1 cellular context compared by ENCODE assay signal in the genomic region with DNA sequence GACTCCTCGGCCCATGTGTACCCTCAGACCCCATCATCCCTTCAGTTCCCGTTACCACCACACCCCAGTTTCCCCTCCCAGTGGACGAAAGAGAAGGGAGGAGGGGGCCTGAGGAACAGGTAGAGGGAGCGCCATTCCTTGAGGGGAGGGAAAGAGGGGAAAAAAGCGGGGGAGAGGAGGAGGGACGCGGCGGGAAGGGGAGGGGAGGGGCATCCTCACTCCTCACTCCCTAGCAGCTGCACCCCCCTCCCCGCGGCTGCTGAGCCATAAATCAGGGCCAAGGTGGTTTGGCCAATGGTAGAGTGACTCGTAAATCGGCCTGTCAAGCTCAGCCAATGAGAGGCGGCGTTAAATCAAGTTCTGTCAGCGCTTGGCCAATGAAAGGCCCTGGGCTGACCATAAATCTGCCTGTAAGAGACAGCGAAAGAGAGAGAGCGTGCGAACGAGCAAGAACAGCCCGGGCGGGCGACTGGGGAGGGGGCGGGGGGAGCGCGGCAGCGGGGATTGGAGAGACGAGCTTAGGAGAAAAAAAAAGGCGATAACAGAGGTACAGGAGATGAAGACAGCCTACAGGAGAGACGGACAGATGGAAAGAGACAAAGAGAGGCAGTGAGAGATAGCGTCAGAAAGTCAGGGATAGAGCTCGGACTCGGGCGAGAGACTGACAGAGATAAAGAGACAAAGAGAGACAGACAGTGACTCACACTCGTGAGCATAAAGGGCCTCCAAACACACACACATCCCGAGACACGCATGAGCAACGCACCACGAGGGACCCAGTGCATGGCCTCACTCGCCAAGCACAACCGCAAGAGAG.
TF ChIP-seq lines count a peak whose summit lies in the region.

No MANE protein-coding gene starts in this region.

TF ChIP-seq in K562, 482 proteins besides CTCF, POLR2A, EP300 and RAD21 (continued from another document and continues in another):
- TF ChIP-seq, protein P1, sequence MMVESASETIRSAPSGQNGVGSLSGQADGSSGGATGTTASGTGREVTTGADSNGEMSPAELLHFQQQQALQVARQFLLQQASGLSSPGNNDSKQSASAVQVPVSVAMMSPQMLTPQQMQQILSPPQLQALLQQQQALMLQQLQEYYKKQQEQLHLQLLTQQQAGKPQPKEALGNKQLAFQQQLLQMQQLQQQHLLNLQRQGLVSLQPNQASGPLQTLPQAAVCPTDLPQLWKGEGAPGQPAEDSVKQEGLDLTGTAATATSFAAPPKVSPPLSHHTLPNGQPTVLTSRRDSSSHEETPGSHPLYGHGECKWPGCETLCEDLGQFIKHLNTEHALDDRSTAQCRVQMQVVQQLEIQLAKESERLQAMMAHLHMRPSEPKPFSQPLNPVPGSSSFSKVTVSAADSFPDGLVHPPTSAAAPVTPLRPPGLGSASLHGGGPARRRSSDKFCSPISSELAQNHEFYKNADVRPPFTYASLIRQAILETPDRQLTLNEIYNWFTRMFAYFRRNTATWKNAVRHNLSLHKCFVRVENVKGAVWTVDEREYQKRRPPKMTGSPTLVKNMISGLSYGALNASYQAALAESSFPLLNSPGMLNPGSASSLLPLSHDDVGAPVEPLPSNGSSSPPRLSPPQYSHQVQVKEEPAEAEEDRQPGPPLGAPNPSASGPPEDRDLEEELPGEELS (CRISPR knock-in tag; IDR thresholded peaks at IDR 0.05; ENCODE audit: borderline replicate concordance): no peak
- TF ChIP-seq, protein P2, sequence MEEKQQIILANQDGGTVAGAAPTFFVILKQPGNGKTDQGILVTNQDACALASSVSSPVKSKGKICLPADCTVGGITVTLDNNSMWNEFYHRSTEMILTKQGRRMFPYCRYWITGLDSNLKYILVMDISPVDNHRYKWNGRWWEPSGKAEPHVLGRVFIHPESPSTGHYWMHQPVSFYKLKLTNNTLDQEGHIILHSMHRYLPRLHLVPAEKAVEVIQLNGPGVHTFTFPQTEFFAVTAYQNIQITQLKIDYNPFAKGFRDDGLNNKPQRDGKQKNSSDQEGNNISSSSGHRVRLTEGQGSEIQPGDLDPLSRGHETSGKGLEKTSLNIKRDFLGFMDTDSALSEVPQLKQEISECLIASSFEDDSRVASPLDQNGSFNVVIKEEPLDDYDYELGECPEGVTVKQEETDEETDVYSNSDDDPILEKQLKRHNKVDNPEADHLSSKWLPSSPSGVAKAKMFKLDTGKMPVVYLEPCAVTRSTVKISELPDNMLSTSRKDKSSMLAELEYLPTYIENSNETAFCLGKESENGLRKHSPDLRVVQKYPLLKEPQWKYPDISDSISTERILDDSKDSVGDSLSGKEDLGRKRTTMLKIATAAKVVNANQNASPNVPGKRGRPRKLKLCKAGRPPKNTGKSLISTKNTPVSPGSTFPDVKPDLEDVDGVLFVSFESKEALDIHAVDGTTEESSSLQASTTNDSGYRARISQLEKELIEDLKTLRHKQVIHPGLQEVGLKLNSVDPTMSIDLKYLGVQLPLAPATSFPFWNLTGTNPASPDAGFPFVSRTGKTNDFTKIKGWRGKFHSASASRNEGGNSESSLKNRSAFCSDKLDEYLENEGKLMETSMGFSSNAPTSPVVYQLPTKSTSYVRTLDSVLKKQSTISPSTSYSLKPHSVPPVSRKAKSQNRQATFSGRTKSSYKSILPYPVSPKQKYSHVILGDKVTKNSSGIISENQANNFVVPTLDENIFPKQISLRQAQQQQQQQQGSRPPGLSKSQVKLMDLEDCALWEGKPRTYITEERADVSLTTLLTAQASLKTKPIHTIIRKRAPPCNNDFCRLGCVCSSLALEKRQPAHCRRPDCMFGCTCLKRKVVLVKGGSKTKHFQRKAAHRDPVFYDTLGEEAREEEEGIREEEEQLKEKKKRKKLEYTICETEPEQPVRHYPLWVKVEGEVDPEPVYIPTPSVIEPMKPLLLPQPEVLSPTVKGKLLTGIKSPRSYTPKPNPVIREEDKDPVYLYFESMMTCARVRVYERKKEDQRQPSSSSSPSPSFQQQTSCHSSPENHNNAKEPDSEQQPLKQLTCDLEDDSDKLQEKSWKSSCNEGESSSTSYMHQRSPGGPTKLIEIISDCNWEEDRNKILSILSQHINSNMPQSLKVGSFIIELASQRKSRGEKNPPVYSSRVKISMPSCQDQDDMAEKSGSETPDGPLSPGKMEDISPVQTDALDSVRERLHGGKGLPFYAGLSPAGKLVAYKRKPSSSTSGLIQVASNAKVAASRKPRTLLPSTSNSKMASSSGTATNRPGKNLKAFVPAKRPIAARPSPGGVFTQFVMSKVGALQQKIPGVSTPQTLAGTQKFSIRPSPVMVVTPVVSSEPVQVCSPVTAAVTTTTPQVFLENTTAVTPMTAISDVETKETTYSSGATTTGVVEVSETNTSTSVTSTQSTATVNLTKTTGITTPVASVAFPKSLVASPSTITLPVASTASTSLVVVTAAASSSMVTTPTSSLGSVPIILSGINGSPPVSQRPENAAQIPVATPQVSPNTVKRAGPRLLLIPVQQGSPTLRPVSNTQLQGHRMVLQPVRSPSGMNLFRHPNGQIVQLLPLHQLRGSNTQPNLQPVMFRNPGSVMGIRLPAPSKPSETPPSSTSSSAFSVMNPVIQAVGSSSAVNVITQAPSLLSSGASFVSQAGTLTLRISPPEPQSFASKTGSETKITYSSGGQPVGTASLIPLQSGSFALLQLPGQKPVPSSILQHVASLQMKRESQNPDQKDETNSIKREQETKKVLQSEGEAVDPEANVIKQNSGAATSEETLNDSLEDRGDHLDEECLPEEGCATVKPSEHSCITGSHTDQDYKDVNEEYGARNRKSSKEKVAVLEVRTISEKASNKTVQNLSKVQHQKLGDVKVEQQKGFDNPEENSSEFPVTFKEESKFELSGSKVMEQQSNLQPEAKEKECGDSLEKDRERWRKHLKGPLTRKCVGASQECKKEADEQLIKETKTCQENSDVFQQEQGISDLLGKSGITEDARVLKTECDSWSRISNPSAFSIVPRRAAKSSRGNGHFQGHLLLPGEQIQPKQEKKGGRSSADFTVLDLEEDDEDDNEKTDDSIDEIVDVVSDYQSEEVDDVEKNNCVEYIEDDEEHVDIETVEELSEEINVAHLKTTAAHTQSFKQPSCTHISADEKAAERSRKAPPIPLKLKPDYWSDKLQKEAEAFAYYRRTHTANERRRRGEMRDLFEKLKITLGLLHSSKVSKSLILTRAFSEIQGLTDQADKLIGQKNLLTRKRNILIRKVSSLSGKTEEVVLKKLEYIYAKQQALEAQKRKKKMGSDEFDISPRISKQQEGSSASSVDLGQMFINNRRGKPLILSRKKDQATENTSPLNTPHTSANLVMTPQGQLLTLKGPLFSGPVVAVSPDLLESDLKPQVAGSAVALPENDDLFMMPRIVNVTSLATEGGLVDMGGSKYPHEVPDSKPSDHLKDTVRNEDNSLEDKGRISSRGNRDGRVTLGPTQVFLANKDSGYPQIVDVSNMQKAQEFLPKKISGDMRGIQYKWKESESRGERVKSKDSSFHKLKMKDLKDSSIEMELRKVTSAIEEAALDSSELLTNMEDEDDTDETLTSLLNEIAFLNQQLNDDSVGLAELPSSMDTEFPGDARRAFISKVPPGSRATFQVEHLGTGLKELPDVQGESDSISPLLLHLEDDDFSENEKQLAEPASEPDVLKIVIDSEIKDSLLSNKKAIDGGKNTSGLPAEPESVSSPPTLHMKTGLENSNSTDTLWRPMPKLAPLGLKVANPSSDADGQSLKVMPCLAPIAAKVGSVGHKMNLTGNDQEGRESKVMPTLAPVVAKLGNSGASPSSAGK (IDR thresholded peaks at IDR 0.05): peak; percentile 91; the same call in 1 of the 2 replicates
- TF ChIP-seq ILK (tag; IDR thresholded peaks at IDR 0.05; ENCODE audit: borderline replicate concordance, low read depth): no peak
- 0 out of 2 replicates have a peak, but pooled peaks have one; percentile 7 for TF ChIP-seq NR1H2 (CRISPR knock-in tag; IDR thresholded peaks at IDR 0.05)
- TF ChIP-seq TRIM28 (IDR thresholded peaks at IDR 0.05): peak; percentile 68; the same call in 1 of the 2 replicates
- TF ChIP-seq, protein P3, sequence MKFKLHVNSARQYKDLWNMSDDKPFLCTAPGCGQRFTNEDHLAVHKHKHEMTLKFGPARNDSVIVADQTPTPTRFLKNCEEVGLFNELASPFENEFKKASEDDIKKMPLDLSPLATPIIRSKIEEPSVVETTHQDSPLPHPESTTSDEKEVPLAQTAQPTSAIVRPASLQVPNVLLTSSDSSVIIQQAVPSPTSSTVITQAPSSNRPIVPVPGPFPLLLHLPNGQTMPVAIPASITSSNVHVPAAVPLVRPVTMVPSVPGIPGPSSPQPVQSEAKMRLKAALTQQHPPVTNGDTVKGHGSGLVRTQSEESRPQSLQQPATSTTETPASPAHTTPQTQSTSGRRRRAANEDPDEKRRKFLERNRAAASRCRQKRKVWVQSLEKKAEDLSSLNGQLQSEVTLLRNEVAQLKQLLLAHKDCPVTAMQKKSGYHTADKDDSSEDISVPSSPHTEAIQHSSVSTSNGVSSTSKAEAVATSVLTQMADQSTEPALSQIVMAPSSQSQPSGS (CRISPR knock-in tag; IDR thresholded peaks at IDR 0.05): 0 out of 2 replicates have a peak, but pooled peaks have one; percentile 28
- no peak for TF ChIP-seq NFXL1 (CRISPR knock-in tag; IDR thresholded peaks at IDR 0.05)
- no peak; a peak in 1 of 4 replicates for TF ChIP-seq ETV6 (IDR thresholded peaks at IDR 0.05; ENCODE audit: borderline replicate concordance in 1 of 2, low read depth in 2 of 2, low read length in 1 of 2)
- no peak for TF ChIP-seq ETV6 (CRISPR knock-in tag; IDR thresholded peaks at IDR 0.05; ENCODE audit: borderline replicate concordance)
- TF ChIP-seq POLR2AphosphoS2 (IDR thresholded peaks at IDR 0.05; ENCODE audit: low read length): no peak
- peak; percentile 88 for TF ChIP-seq XRCC5 (IDR thresholded peaks at IDR 0.05; ENCODE audit: low read depth, low read length)
- no peak; the same call in 1 of the 2 replicates for TF ChIP-seq ZNF175 (CRISPR knock-in tag; IDR thresholded peaks at IDR 0.05; ENCODE audit: low read depth)
- peak; percentile 50; the same call in 1 of the 2 replicates for TF ChIP-seq NFIC (IDR thresholded peaks at IDR 0.05)
- TF ChIP-seq MTA1 (IDR thresholded peaks at IDR 0.05; ENCODE audit: borderline replicate concordance): peak; percentile 93
- no peak for TF ChIP-seq POU5F1 (IDR thresholded peaks at IDR 0.05; ENCODE audit: borderline replicate concordance, low read depth, low read length, partially characterized antibody)
- TF ChIP-seq, protein P4, sequence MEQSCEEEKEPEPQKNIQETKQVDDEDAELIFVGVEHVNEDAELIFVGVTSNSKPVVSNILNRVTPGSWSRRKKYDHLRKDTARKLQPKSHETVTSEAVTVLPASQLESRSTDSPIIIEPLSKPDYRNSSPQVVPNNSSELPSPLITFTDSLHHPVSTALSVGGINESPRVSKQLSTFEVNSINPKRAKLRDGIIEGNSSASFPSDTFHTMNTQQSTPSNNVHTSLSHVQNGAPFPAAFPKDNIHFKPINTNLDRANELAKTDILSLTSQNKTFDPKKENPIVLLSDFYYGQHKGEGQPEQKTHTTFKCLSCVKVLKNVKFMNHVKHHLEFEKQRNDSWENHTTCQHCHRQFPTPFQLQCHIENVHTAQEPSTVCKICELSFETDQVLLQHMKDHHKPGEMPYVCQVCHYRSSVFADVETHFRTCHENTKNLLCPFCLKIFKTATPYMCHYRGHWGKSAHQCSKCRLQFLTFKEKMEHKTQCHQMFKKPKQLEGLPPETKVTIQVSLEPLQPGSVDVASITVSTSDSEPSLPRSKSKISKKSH (CRISPR knock-in tag; IDR thresholded peaks at IDR 0.05): no peak
- TF ChIP-seq PYGO2 (tag; IDR thresholded peaks at IDR 0.05): 0 out of 2 replicates have a peak, but pooled peaks have one; percentile 62
- no peak for TF ChIP-seq ZNF184 (CRISPR knock-in tag; IDR thresholded peaks at IDR 0.05)
- peak; percentile 65 for TF ChIP-seq TCF3 (CRISPR knock-in tag; IDR thresholded peaks at IDR 0.05)
- TF ChIP-seq ZNF696 (CRISPR knock-in tag; conservative IDR thresholded peaks at IDR 0.05): no peak
- TF ChIP-seq SP1 (CRISPR knock-in tag; IDR thresholded peaks at IDR 0.05): peak; percentile 84
- peak; percentile 90 for TF ChIP-seq FOXM1 (IDR thresholded peaks at IDR 0.05; ENCODE audit: low read depth)
- 0 out of 2 replicates have a peak, but pooled peaks have one; percentile 29 for TF ChIP-seq FOXM1 (CRISPR knock-in tag; IDR thresholded peaks at IDR 0.05; ENCODE audit: low read depth)
- TF ChIP-seq MYBL2 (IDR thresholded peaks at IDR 0.05; ENCODE audit: low read depth): peak; percentile 63; the same call in 1 of the 2 replicates
- no peak for TF ChIP-seq MYBL2 (CRISPR knock-in tag; IDR thresholded peaks at IDR 0.05; ENCODE audit: borderline replicate concordance)
- no peak for TF ChIP-seq KLF6 (CRISPR knock-in tag; IDR thresholded peaks at IDR 0.05; ENCODE audit: borderline replicate concordance)
- TF ChIP-seq SREBF2 (CRISPR knock-in tag; IDR thresholded peaks at IDR 0.05): no peak
- TF ChIP-seq HIVEP1 (CRISPR knock-in tag; IDR thresholded peaks at IDR 0.05): no peak
- TF ChIP-seq ILF3 (IDR thresholded peaks at IDR 0.05; ENCODE audit: borderline replicate concordance): no peak
- no peak for TF ChIP-seq SRSF1 (IDR thresholded peaks at IDR 0.05; ENCODE audit: low read depth, low read length)
- TF ChIP-seq ZNF143 (CRISPR knock-in tag; IDR thresholded peaks at IDR 0.05): no peak
- no peak for TF ChIP-seq TGIF2 (CRISPR knock-in tag; IDR thresholded peaks at IDR 0.05)
- no peak; the same call in 1 of the 2 replicates for TF ChIP-seq TCF7 (IDR thresholded peaks at IDR 0.05; ENCODE audit: borderline replicate concordance)
- TF ChIP-seq, protein P5, sequence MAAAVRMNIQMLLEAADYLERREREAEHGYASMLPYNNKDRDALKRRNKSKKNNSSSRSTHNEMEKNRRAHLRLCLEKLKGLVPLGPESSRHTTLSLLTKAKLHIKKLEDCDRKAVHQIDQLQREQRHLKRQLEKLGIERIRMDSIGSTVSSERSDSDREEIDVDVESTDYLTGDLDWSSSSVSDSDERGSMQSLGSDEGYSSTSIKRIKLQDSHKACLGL (CRISPR knock-in tag; IDR thresholded peaks at IDR 0.05; ENCODE audit: borderline replicate concordance, poor library complexity, severe bottlenecking): no peak
- TF ChIP-seq TAF7 (tag; IDR thresholded peaks at IDR 0.05): peak; percentile 66; the same call in 1 of the 2 replicates
- TF ChIP-seq, protein P6, sequence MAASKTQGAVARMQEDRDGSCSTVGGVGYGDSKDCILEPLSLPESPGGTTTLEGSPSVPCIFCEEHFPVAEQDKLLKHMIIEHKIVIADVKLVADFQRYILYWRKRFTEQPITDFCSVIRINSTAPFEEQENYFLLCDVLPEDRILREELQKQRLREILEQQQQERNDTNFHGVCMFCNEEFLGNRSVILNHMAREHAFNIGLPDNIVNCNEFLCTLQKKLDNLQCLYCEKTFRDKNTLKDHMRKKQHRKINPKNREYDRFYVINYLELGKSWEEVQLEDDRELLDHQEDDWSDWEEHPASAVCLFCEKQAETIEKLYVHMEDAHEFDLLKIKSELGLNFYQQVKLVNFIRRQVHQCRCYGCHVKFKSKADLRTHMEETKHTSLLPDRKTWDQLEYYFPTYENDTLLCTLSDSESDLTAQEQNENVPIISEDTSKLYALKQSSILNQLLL (CRISPR knock-in tag; IDR thresholded peaks at IDR 0.05; ENCODE audit: borderline replicate concordance): no peak
- TF ChIP-seq ZNF133 (CRISPR knock-in tag; IDR thresholded peaks at IDR 0.05): no peak
- TF ChIP-seq HDAC6 (IDR thresholded peaks at IDR 0.05; ENCODE audit: low read depth, low read length): no peak
- peak; percentile 67 for TF ChIP-seq RBM25 (IDR thresholded peaks at IDR 0.05; ENCODE audit: low read depth, low read length, severe bottlenecking)
- no peak for TF ChIP-seq ZNF217 (CRISPR knock-in tag; IDR thresholded peaks at IDR 0.05)
- no peak for TF ChIP-seq KAT8 (IDR thresholded peaks at IDR 0.05; ENCODE audit: low read depth)
- peak; percentile 88 for TF ChIP-seq BHLHE40 (IDR thresholded peaks at IDR 0.05; ENCODE audit: low read length)
- peak; percentile 92 for TF ChIP-seq JUND (IDR thresholded peaks at IDR 0.05; ENCODE audit: borderline replicate concordance, low read depth, low read length)
- peak; percentile 94; the same call in 2 of the 3 replicates for TF ChIP-seq JUND (tag; IDR thresholded peaks at IDR 0.05; ENCODE audit: borderline replicate concordance, low read depth, low read length)
